Comparison of ENCODE assay signal across 8 cellular contexts in the genomic region with DNA sequence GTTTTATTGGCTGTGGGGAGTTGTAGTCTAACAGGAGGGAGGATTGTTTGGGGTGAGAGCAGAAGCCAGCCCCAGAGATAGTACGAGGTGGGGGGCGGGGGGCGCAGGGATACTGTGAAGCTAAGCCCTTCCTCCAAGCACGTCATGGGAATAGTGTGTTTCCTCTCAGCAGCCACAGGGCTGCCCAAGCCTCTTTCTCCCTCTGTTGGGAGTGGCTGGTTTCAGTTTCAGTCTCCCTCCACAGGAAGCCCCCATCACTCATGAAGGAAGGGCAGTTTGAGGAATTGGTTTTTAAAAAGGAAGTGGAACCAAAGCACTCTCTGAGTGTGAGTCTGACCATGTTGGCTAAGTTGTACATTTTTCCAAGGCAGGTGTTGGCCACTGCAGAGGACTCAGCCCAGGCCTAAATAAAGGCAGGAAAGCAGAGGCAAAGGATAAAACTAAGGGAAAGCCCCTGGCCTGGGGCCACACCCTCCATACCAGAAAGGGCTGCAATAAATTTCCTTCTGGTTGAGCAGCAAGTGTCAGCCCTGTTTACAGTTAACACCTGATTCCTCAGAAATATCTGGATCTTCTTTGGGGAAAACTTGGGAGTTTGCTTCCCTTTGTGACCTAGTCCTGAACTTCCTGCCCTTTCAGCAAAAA. TPM values are rescaled to one million over a fixed set of nuclear protein-coding genes. Genes with fewer than 3 reads are reported as not detected.
DNase-seq lines count a peak whose midpoint lies in the region; ATAC-seq and TF ChIP-seq lines count a peak whose summit lies in the region.

No MANE protein-coding gene starts in this region.

- H3K4me1 Mint-ChIP-seq in activated CD4-positive, alpha-beta T cell treated with anti-CD3 and anti-CD28 coated beads for 36 hours = peaks cover 61% of the 10 kb centered on the region

- CTCF ChIA-PET in activated CD4-positive, alpha-beta T cell treated with anti-CD3 and anti-CD28 coated beads for 36 hours (lab: Charles Lee) = interaction anchor here (0.5 to 7.1 kb wide), 5 partner anchors 9 to 187 kb away, joined by 3 to 46 read pairs (median 7); no protein-coding TSS in a partner anchor

- TF ChIP-seq CTCF in GM20000 (IDR thresholded peaks at IDR 0.05; ENCODE audit: extremely low read depth, missing control alignments) = no peak
- TF ChIP-seq CTCF in epithelial cell of esophagus (IDR thresholded peaks at IDR 0.05; ENCODE audit: insufficient read depth, low read depth, low read length, missing control alignments) = no peak
- peak in 3 of 6 experiments; percentile 10 to 24 (median 21) for TF ChIP-seq CTCF in upper lobe of left lung (IDR thresholded peaks at IDR 0.05)

- no peak overlapping the region; the same call in 1 of the 2 replicates for H3K9ac ChIP-seq in Karpas-422 (ENCODE audit: low read length)

- H3K27me3 ChIP-seq in Karpas-422 (ENCODE audit: low read length) = no peaks in the 10 kb centered on the region
- no peaks in the 10 kb centered on the region for H3K27me3 ChIP-seq in upper lobe of left lung

- no peak for TF ChIP-seq POLR2A in upper lobe of left lung (IDR thresholded peaks at IDR 0.05)

- H3K36me3 ChIP-seq in Karpas-422 (ENCODE audit: insufficient read depth, low read length) (peaks cover 18% of the 10 kb centered on the region; the same call in 1 of the 2 replicates), upper lobe of left lung (peaks cover 0 to 32% (median 3%) of the 10 kb centered on the region in 4 donors)

- H3K9me2 ChIP-seq in Karpas-422 (replicated peaks; ENCODE audit: insufficient read depth, low read length) = no peaks in the 10 kb centered on the region

- intact Hi-C loops in activated CD4-positive, alpha-beta T cell treated with anti-CD3 and anti-CD28 coated beads for 36 hours (cut with DNase I, micrococcal nuclease) = loop anchor here (5.0 to 10.0 kb wide), 3 partner anchors 168 to 904 kb away; partner anchors contain the start of genes HNRNPAB (in 1 of the 2), NSD1 (in 1 of the 2) and UIMC1 (in 1 of the 2)

- H3K4me1 ChIP-seq in Karpas-422 (ENCODE audit: low read length) (peaks cover 82% of the 10 kb centered on the region), upper lobe of left lung (peaks cover 56 to 77% (median 70%) of the 10 kb centered on the region in 4 donors)

- H3K4me3 ChIP-seq in Karpas-422 (ENCODE audit: low read length) (no peak overlapping the region), epithelial cell of esophagus (ENCODE audit: low read length) (no peak overlapping the region), upper lobe of left lung (peak overlapping the region in 1 of 4 donors; percentile 3)

- POLR2A ChIA-PET in activated CD4-positive, alpha-beta T cell treated with anti-CD3 and anti-CD28 coated beads for 36 hours (lab: Charles Lee) = no interaction called here

- H3K27ac Mint-ChIP-seq in activated CD4-positive, alpha-beta T cell treated with anti-CD3 and anti-CD28 coated beads for 36 hours = peak overlapping the region; percentile 79

- peak; percentile 23 for ATAC-seq in activated CD4-positive, alpha-beta T cell treated with anti-CD3 and anti-CD28 coated beads for 36 hours
- ATAC-seq in upper lobe of left lung (ENCODE audit: low FRiP score in 2 of 2) = peak; percentile 39 to 57

- peaks cover 31% of the 10 kb centered on the region for H3K79me2 ChIP-seq in Karpas-422 (ENCODE audit: low read length)

- no peaks in the 10 kb centered on the region for H3K9me3 Mint-ChIP-seq in activated CD4-positive, alpha-beta T cell treated with anti-CD3 and anti-CD28 coated beads for 36 hours (ENCODE audit: low read depth)

- 25 to 42% methylated on average over 4 of the region's 4 CpGs for WGBS in upper lobe of left lung, 2 donors

- H3K27ac ChIP-seq in Karpas-422 (ENCODE audit: low read length) (peak overlapping the region; percentile 57), upper lobe of left lung (peak overlapping the region; percentile 76 to 92 (median 90))

- TF ChIP-seq EP300 in upper lobe of left lung (IDR thresholded peaks at IDR 0.05) = no peak

- H3K9me3 ChIP-seq in Karpas-422 (ENCODE audit: low read length) (no peaks in the 10 kb centered on the region), upper lobe of left lung (no peaks in the 10 kb centered on the region)

- peaks cover 36% of the 10 kb centered on the region for H3K36me3 Mint-ChIP-seq in activated CD4-positive, alpha-beta T cell treated with anti-CD3 and anti-CD28 coated beads for 36 hours (ENCODE audit: low read depth)

- peak; percentile 80 to 86 for DNase-seq in AML-193 (lab: John Stamatoyannopoulos, UW)
- peak; percentile 60 for DNase-seq in GM20000 (ENCODE audit: low spot score)
- peak; percentile 71 for DNase-seq in Karpas-422
- DNase-seq in activated CD4-positive, alpha-beta T cell treated with anti-CD3 and anti-CD28 coated beads for 36 hours = peak; percentile 61
- peak; percentile 57 for DNase-seq in epithelial cell of esophagus (ENCODE audit: low read depth)
- peak; percentile 77 for DNase-seq in myocyte (ENCODE audit: low read depth)
- DNase-seq in upper lobe of left lung = peak in 1 of 2 donors; percentile 78
- no peak for DNase-seq in amniotic stem cell (lab: John Stamatoyannopoulos, UW)

- H3K4me3 Mint-ChIP-seq in activated CD4-positive, alpha-beta T cell treated with anti-CD3 and anti-CD28 coated beads for 36 hours = no peak overlapping the region

- H2AFZ ChIP-seq in Karpas-422 (ENCODE audit: low read length) = no peak overlapping the region

- no peaks in the 10 kb centered on the region for H3K27me3 Mint-ChIP-seq in activated CD4-positive, alpha-beta T cell treated with anti-CD3 and anti-CD28 coated beads for 36 hours

- H3K4me2 ChIP-seq in Karpas-422 (ENCODE audit: low read depth, low read length, poor library complexity, severe bottlenecking) = peak overlapping the region; percentile 24

- H4K20me1 ChIP-seq in Karpas-422 (ENCODE audit: insufficient read depth, low read depth, low read length) = peaks cover 21% of the 10 kb centered on the region

RNA-seq across cellular contexts. Expression of gene RAB24, which starts 3.2 kb away (rescaled TPM):
- total RNA-seq in Karpas-422 (2014; rRNA removed; shearing (Covaris generic); ENCODE audit: low replicate concordance) = 11.4 and 30.2 TPM in 2 replicates
- 10 to 100 TPM; 10.9 to 21.0 TPM for total RNA-seq in activated CD4-positive, alpha-beta T cell treated with anti-CD3 and anti-CD28 coated beads for 36 hours
- total RNA-seq in myocyte (42.6 and 66.3 TPM in 2 replicates), upper lobe of left lung (10 to 100 TPM; 26.8 to 92.2 (median 50.3) TPM)
- polyA plus RNA-seq in myocyte (2012) = 65.4 TPM

RNA-seq across cellular contexts. Expression of gene PRELID1, which starts 3.2 kb away (rescaled TPM):
- total RNA-seq in Karpas-422 (2014; rRNA removed; shearing (Covaris generic); ENCODE audit: low replicate concordance) = 112 and 189 TPM in 2 replicates
- total RNA-seq in activated CD4-positive, alpha-beta T cell treated with anti-CD3 and anti-CD28 coated beads for 36 hours = 100 to 1,000 TPM; 266 to 362 TPM
- total RNA-seq in myocyte (161 and 219 TPM in 2 replicates), upper lobe of left lung (100 to 1,000 TPM in 2 of 6 donors, 10 to 100 TPM in 4; 45.1 to 132 (median 86.8) TPM)
- polyA plus RNA-seq in myocyte (2012) = 170 TPM

RNA-seq across cellular contexts. Expression of gene MXD3, which starts 11.3 kb away (rescaled TPM):
- 12.6 and 18.3 TPM in 2 replicates for total RNA-seq in Karpas-422 (2014; rRNA removed; shearing (Covaris generic); ENCODE audit: low replicate concordance)
- 10 to 100 TPM; 21.3 to 27.2 TPM for total RNA-seq in activated CD4-positive, alpha-beta T cell treated with anti-CD3 and anti-CD28 coated beads for 36 hours
- total RNA-seq in myocyte (6.4 and 10.8 TPM in 2 replicates), upper lobe of left lung (10 to 100 TPM in 4 of 6 donors, 1 to 10 TPM in 2; 8.8 to 29.5 (median 13.6) TPM)
- polyA plus RNA-seq in myocyte (2012) = 3.0 TPM

RNA-seq across cellular contexts. Expression of gene LMAN2, which starts 51.1 kb away (rescaled TPM):
- total RNA-seq in Karpas-422 (2014; rRNA removed; shearing (Covaris generic); ENCODE audit: low replicate concordance) = 116 and 256 TPM in 2 replicates
- 10 to 100 TPM; 74.5 to 92.1 TPM for total RNA-seq in activated CD4-positive, alpha-beta T cell treated with anti-CD3 and anti-CD28 coated beads for 36 hours
- total RNA-seq in myocyte (155 and 179 TPM in 2 replicates), upper lobe of left lung (100 to 1,000 TPM; 134 to 263 (median 177) TPM)
- polyA plus RNA-seq in myocyte (2012) = 200 TPM

RNA-seq across cellular contexts. Expression of gene RGS14, which starts 57.4 kb away (rescaled TPM):
- 22.6 and 70.8 TPM in 2 replicates for total RNA-seq in Karpas-422 (2014; rRNA removed; shearing (Covaris generic); ENCODE audit: low replicate concordance)
- total RNA-seq in activated CD4-positive, alpha-beta T cell treated with anti-CD3 and anti-CD28 coated beads for 36 hours = 10 to 100 TPM; 43.8 to 62.0 TPM
- total RNA-seq in myocyte = 2.5 and 4.1 TPM in 2 replicates
- 0.16 TPM for polyA plus RNA-seq in myocyte (2012)
- total RNA-seq in upper lobe of left lung = 10 to 100 TPM; 11.9 to 39.1 (median 26.6) TPM
